In genomic region chr13:24097064-24097463, GRCh38 we compare ENCODE assay signal across 9 cellular contexts.
DNase-seq lines count a peak whose midpoint lies in the region; ATAC-seq and TF ChIP-seq lines count a peak whose summit lies in the region.
"Had no signal": no experiment of that assay in that cellular context is flagged by ENCODE, and none has a peak within 500 bp of the region (broad histone marks: within the 10 kb centered on the region; RNA-seq: fewer than 3 reads in every experiment).

No MANE protein-coding gene starts in this region.

- peak; percentile 57 for DNase-seq in EL
- DNase-seq in activated T-cell treated with anti-CD3 and anti-CD28 coated beads, Interleukin-2, amount 50 U/mL, for 4 hours: no peak
- DNase-seq in putamen (ENCODE audit: low spot score): peak; percentile 79
- DNase-seq in left lung: no peak
- no peak for DNase-seq in HuH-7.5 (ENCODE audit: low spot score)
- no peak for DNase-seq in glomerular visceral epithelial cell (ENCODE audit: extremely low spot score)
- no peak for DNase-seq in HuH-7 (ENCODE audit: low spot score)

- H3K9me3 ChIP-seq in left lung: no peaks in the 10 kb centered on the region

- intact Hi-C loops in left lung (cut with DNase I): no loop called here

- no peaks in the 10 kb centered on the region for H3K36me3 ChIP-seq in left lung

- H3K4me1 ChIP-seq in left lung: no peaks in the 10 kb centered on the region

- no peak overlapping the region for H3K27ac ChIP-seq in left lung

- TF ChIP-seq CTCF in left lung (IDR thresholded peaks at IDR 0.05): no peak

- H3K27me3 Mint-ChIP-seq in activated T-cell treated with anti-CD3 and anti-CD28 coated beads, Interleukin-2, amount 50 U/mL, for 4 hours (ENCODE audit: low read depth): no peaks in the 10 kb centered on the region
- H3K27me3 Mint-ChIP-seq: T-cell had no signal

- no peaks in the 10 kb centered on the region for H3K9me3 Mint-ChIP-seq in activated T-cell treated with anti-CD3 and anti-CD28 coated beads, Interleukin-2, amount 50 U/mL, for 4 hours
- H3K9me3 Mint-ChIP-seq: T-cell had no signal

- H3K4me3 Mint-ChIP-seq in activated T-cell treated with anti-CD3 and anti-CD28 coated beads, Interleukin-2, amount 50 U/mL, for 4 hours: no peak overlapping the region

- H3K4me3 ChIP-seq in left lung: no peak overlapping the region

- ATAC-seq in HG03280 (IDR thresholded peaks at IDR 0.05; ENCODE audit: unreplicated experiment) (peak; percentile 63), left lung (no peak)
- ATAC-seq in activated T-cell treated with anti-CD3 and anti-CD28 coated beads, Interleukin-2, amount 50 U/mL, for 4 hours: peak; percentile 89 to 94

- H3K36me3 Mint-ChIP-seq in activated T-cell treated with anti-CD3 and anti-CD28 coated beads, Interleukin-2, amount 50 U/mL, for 4 hours (ENCODE audit: insufficient read depth): no peaks in the 10 kb centered on the region
- H3K36me3 Mint-ChIP-seq: T-cell had no signal

- H3K27me3 ChIP-seq in left lung: no peaks in the 10 kb centered on the region

- H3K4me1 Mint-ChIP-seq in activated T-cell treated with anti-CD3 and anti-CD28 coated beads, Interleukin-2, amount 50 U/mL, for 4 hours (ENCODE audit: low read depth): peaks cover 17% of the 10 kb centered on the region

Comparison
In these comparisons a context has a peak if more than half of its experiments do, and no peak if none do; other contexts are left out.
1. DNase-seq: peak in EL (single experiment) and putamen (single experiment); none in activated T-cell treated with anti-CD3 and anti-CD28 coated beads, Interleukin-2, amount 50 U/mL, for 4 hours (single experiment), left lung (0 of 2), HuH-7.5 (single experiment), glomerular visceral epithelial cell (single experiment) and HuH-7 (single experiment).